Comparison of ENCODE assay signal across 1 cellular context in the genomic region with DNA sequence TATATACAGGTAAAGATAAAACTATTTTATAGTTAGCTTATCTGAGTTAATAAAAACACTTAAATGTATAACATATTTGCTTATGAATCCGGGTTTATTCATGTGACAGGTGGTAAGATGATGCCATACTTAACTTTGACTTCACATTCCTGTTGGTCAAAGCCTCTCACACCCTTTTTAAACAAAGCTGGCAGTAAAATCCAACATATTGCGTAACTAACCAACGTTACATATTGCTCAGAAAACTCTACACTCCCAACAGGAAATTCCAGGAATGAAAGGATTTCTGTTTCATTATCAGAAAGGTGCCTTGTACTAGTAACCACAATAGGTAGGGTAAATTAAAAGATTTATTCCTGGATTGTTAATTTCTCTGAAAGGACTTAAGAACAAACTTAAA.
TF ChIP-seq lines count a peak whose summit lies in the region.

No MANE protein-coding gene starts in this region.

TF ChIP-seq in HepG2, 621 proteins besides CTCF, POLR2A, EP300 and RAD21 (continued from another document and continues in another):
- TF ChIP-seq, protein P1, sequence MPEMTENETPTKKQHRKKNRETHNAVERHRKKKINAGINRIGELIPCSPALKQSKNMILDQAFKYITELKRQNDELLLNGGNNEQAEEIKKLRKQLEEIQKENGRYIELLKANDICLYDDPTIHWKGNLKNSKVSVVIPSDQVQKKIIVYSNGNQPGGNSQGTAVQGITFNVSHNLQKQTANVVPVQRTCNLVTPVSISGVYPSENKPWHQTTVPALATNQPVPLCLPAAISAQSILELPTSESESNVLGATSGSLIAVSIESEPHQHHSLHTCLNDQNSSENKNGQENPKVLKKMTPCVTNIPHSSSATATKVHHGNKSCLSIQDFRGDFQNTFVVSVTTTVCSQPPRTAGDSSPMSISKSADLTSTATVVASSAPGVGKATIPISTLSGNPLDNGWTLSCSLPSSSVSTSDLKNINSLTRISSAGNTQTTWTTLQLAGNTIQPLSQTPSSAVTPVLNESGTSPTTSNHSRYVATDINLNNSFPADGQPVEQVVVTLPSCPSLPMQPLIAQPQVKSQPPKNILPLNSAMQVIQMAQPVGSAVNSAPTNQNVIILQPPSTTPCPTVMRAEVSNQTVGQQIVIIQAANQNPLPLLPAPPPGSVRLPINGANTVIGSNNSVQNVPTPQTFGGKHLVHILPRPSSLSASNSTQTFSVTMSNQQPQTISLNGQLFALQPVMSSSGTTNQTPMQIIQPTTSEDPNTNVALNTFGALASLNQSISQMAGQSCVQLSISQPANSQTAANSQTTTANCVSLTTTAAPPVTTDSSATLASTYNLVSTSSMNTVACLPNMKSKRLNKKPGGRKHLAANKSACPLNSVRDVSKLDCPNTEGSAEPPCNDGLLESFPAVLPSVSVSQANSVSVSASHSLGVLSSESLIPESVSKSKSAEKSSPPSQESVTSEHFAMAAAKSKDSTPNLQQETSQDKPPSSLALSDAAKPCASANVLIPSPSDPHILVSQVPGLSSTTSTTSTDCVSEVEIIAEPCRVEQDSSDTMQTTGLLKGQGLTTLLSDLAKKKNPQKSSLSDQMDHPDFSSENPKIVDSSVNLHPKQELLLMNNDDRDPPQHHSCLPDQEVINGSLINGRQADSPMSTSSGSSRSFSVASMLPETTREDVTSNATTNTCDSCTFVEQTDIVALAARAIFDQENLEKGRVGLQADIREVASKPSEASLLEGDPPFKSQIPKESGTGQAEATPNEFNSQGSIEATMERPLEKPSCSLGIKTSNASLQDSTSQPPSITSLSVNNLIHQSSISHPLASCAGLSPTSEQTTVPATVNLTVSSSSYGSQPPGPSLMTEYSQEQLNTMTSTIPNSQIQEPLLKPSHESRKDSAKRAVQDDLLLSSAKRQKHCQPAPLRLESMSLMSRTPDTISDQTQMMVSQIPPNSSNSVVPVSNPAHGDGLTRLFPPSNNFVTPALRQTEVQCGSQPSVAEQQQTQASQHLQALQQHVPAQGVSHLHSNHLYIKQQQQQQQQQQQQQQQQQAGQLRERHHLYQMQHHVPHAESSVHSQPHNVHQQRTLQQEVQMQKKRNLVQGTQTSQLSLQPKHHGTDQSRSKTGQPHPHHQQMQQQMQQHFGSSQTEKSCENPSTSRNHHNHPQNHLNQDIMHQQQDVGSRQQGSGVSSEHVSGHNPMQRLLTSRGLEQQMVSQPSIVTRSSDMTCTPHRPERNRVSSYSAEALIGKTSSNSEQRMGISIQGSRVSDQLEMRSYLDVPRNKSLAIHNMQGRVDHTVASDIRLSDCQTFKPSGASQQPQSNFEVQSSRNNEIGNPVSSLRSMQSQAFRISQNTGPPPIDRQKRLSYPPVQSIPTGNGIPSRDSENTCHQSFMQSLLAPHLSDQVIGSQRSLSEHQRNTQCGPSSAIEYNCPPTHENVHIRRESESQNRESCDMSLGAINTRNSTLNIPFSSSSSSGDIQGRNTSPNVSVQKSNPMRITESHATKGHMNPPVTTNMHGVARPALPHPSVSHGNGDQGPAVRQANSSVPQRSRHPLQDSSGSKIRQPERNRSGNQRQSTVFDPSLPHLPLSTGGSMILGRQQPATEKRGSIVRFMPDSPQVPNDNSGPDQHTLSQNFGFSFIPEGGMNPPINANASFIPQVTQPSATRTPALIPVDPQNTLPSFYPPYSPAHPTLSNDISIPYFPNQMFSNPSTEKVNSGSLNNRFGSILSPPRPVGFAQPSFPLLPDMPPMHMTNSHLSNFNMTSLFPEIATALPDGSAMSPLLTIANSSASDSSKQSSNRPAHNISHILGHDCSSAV (CRISPR knock-in tag; IDR thresholded peaks at IDR 0.05; ENCODE audit: borderline replicate concordance), result no peak
- TF ChIP-seq, protein P2, sequence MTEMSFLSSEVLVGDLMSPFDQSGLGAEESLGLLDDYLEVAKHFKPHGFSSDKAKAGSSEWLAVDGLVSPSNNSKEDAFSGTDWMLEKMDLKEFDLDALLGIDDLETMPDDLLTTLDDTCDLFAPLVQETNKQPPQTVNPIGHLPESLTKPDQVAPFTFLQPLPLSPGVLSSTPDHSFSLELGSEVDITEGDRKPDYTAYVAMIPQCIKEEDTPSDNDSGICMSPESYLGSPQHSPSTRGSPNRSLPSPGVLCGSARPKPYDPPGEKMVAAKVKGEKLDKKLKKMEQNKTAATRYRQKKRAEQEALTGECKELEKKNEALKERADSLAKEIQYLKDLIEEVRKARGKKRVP (CRISPR knock-in tag; IDR thresholded peaks at IDR 0.05), result peak in 1 of 2 experiments; percentile 81; a peak in 2 of 4 replicates
- TF ChIP-seq, protein P3, sequence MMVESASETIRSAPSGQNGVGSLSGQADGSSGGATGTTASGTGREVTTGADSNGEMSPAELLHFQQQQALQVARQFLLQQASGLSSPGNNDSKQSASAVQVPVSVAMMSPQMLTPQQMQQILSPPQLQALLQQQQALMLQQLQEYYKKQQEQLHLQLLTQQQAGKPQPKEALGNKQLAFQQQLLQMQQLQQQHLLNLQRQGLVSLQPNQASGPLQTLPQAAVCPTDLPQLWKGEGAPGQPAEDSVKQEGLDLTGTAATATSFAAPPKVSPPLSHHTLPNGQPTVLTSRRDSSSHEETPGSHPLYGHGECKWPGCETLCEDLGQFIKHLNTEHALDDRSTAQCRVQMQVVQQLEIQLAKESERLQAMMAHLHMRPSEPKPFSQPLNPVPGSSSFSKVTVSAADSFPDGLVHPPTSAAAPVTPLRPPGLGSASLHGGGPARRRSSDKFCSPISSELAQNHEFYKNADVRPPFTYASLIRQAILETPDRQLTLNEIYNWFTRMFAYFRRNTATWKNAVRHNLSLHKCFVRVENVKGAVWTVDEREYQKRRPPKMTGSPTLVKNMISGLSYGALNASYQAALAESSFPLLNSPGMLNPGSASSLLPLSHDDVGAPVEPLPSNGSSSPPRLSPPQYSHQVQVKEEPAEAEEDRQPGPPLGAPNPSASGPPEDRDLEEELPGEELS (CRISPR knock-in tag; IDR thresholded peaks at IDR 0.05), result no peak; the same call in 1 of the 2 replicates
- TF ChIP-seq IKZF1 (IDR thresholded peaks at IDR 0.05) (no peak), ATAD3A (CRISPR knock-in tag; IDR thresholded peaks at IDR 0.05) (no peak), THAP11 (CRISPR knock-in tag; IDR thresholded peaks at IDR 0.05) (0 out of 2 replicates have a peak, but pooled peaks have one; percentile 40), GPN1 (CRISPR knock-in tag; IDR thresholded peaks at IDR 0.05; ENCODE audit: borderline replicate concordance) (no peak), MIER2 (CRISPR knock-in tag; IDR thresholded peaks at IDR 0.05) (peak; percentile 26; the same call in 1 of the 2 replicates), ZNF7 (CRISPR knock-in tag; IDR thresholded peaks at IDR 0.05) (no peak), NR3C1 (CRISPR knock-in tag; IDR thresholded peaks at IDR 0.05) (no peak), CREM (IDR thresholded peaks at IDR 0.05) (peak; percentile 47; the same call in 1 of the 2 replicates), CREM (CRISPR knock-in tag; IDR thresholded peaks at IDR 0.05) (no peak), ETV5 (CRISPR knock-in tag; IDR thresholded peaks at IDR 0.05; ENCODE audit: borderline replicate concordance) (peak; percentile 26; the same call in 1 of the 2 replicates), CEBPB (IDR thresholded peaks at IDR 0.05; ENCODE audit: borderline replicate concordance, low read depth, low read length) (peak; percentile 95), ZNF614 (CRISPR knock-in tag; IDR thresholded peaks at IDR 0.05; ENCODE audit: borderline replicate concordance) (peak; percentile 56; the same call in 1 of the 2 replicates), ZNF441 (CRISPR knock-in tag; IDR thresholded peaks at IDR 0.05; ENCODE audit: borderline replicate concordance) (no peak), ZNF232 (CRISPR knock-in tag; IDR thresholded peaks at IDR 0.05; ENCODE audit: borderline replicate concordance) (no peak), GABPA (IDR thresholded peaks at IDR 0.05; ENCODE audit: low read depth, low read length) (no peak), GABPA (CRISPR knock-in tag; IDR thresholded peaks at IDR 0.05; ENCODE audit: low read depth) (no peak), TBX2 (CRISPR knock-in tag; IDR thresholded peaks at IDR 0.05; ENCODE audit: borderline replicate concordance) (peak; percentile 29; the same call in 1 of the 2 replicates), HOXD1 (CRISPR knock-in tag; IDR thresholded peaks at IDR 0.05) (no peak), GTF2F1 (IDR thresholded peaks at IDR 0.05; ENCODE audit: low read length) (no peak), XBP1 (CRISPR knock-in tag; IDR thresholded peaks at IDR 0.05) (no peak), CEBPG (CRISPR knock-in tag; IDR thresholded peaks at IDR 0.05) (peak; percentile 97), CREB1 (IDR thresholded peaks at IDR 0.05) (no peak), CREB1 (CRISPR knock-in tag; IDR thresholded peaks at IDR 0.05) (peak; percentile 57; the same call in 1 of the 2 replicates), TARDBP (CRISPR knock-in tag; IDR thresholded peaks at IDR 0.05) (0 out of 2 replicates have a peak, but pooled peaks have one; percentile 21), KLF16 (CRISPR knock-in tag; IDR thresholded peaks at IDR 0.05) (0 out of 4 replicates have a peak, but pooled peaks of 1 of the 2 experiments have one; percentile 49), ZNF331 (CRISPR knock-in tag; IDR thresholded peaks at IDR 0.05) (peak; percentile 77; the same call in 1 of the 2 replicates), SIX4 (CRISPR knock-in tag; IDR thresholded peaks at IDR 0.05) (peak; percentile 61; the same call in 1 of the 2 replicates), ZNF12 (CRISPR knock-in tag; IDR thresholded peaks at IDR 0.05) (peak; percentile 33; the same call in 1 of the 2 replicates), BCL6 (CRISPR knock-in tag; IDR thresholded peaks at IDR 0.05) (peak; percentile 62; the same call in 1 of the 2 replicates), GFI1 (CRISPR knock-in tag; IDR thresholded peaks at IDR 0.05; ENCODE audit: borderline replicate concordance) (0 out of 2 replicates have a peak, but pooled peaks have one; percentile 43), SOX5 (CRISPR knock-in tag; IDR thresholded peaks at IDR 0.05; ENCODE audit: borderline replicate concordance) (peak; percentile 78; the same call in 1 of the 2 replicates), MTF2 (CRISPR knock-in tag; IDR thresholded peaks at IDR 0.05; ENCODE audit: borderline replicate concordance) (no peak), MXD4 (CRISPR knock-in tag; IDR thresholded peaks at IDR 0.05) (no peak), TEAD3 (CRISPR knock-in tag; optimal IDR thresholded peaks at IDR 0.05; ENCODE audit: borderline replicate concordance) (peak; percentile 73), RARA (CRISPR knock-in tag; IDR thresholded peaks at IDR 0.05) (peak; percentile 46; the same call in 1 of the 2 replicates)
- TF ChIP-seq, protein P4, sequence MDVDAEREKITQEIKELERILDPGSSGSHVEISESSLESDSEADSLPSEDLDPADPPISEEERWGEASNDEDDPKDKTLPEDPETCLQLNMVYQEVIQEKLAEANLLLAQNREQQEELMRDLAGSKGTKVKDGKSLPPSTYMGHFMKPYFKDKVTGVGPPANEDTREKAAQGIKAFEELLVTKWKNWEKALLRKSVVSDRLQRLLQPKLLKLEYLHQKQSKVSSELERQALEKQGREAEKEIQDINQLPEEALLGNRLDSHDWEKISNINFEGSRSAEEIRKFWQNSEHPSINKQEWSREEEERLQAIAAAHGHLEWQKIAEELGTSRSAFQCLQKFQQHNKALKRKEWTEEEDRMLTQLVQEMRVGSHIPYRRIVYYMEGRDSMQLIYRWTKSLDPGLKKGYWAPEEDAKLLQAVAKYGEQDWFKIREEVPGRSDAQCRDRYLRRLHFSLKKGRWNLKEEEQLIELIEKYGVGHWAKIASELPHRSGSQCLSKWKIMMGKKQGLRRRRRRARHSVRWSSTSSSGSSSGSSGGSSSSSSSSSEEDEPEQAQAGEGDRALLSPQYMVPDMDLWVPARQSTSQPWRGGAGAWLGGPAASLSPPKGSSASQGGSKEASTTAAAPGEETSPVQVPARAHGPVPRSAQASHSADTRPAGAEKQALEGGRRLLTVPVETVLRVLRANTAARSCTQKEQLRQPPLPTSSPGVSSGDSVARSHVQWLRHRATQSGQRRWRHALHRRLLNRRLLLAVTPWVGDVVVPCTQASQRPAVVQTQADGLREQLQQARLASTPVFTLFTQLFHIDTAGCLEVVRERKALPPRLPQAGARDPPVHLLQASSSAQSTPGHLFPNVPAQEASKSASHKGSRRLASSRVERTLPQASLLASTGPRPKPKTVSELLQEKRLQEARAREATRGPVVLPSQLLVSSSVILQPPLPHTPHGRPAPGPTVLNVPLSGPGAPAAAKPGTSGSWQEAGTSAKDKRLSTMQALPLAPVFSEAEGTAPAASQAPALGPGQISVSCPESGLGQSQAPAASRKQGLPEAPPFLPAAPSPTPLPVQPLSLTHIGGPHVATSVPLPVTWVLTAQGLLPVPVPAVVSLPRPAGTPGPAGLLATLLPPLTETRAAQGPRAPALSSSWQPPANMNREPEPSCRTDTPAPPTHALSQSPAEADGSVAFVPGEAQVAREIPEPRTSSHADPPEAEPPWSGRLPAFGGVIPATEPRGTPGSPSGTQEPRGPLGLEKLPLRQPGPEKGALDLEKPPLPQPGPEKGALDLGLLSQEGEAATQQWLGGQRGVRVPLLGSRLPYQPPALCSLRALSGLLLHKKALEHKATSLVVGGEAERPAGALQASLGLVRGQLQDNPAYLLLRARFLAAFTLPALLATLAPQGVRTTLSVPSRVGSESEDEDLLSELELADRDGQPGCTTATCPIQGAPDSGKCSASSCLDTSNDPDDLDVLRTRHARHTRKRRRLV (CRISPR knock-in tag; IDR thresholded peaks at IDR 0.05), result no peak
- TF ChIP-seq, protein P5, sequence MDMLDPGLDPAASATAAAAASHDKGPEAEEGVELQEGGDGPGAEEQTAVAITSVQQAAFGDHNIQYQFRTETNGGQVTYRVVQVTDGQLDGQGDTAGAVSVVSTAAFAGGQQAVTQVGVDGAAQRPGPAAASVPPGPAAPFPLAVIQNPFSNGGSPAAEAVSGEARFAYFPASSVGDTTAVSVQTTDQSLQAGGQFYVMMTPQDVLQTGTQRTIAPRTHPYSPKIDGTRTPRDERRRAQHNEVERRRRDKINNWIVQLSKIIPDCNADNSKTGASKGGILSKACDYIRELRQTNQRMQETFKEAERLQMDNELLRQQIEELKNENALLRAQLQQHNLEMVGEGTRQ (IDR thresholded peaks at IDR 0.05; ENCODE audit: low read depth, low read length), result no peak
- TF ChIP-seq, protein P5 (CRISPR knock-in tag; IDR thresholded peaks at IDR 0.05; ENCODE audit: borderline replicate concordance), result no peak
- TF ChIP-seq, protein P6, sequence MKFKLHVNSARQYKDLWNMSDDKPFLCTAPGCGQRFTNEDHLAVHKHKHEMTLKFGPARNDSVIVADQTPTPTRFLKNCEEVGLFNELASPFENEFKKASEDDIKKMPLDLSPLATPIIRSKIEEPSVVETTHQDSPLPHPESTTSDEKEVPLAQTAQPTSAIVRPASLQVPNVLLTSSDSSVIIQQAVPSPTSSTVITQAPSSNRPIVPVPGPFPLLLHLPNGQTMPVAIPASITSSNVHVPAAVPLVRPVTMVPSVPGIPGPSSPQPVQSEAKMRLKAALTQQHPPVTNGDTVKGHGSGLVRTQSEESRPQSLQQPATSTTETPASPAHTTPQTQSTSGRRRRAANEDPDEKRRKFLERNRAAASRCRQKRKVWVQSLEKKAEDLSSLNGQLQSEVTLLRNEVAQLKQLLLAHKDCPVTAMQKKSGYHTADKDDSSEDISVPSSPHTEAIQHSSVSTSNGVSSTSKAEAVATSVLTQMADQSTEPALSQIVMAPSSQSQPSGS (CRISPR knock-in tag; IDR thresholded peaks at IDR 0.05), result peak; percentile 41; the same call in 1 of the 2 replicates
